In genomic region chr3:123258359-123258758, GRCh38 we compare ENCODE assay signal across 15 cellular contexts.
"Had no signal": no experiment of that assay in that cellular context is flagged by ENCODE, and none has a peak within 500 bp of the region (broad histone marks: within the 10 kb centered on the region; RNA-seq: fewer than 3 reads in every experiment).

No MANE protein-coding gene starts in this region.

- H3K4me3 ChIP-seq: esophagus squamous epithelium had no signal

- H3K4me3 Mint-ChIP-seq: activated CD4-positive, alpha-beta T cell treated with anti-CD3 and anti-CD28 coated beads, Interleukin-2, amount 10 ng/mL, durations not matched to agents 24 days and 14 days; activated CD8-positive, alpha-beta T cell treated with anti-CD3 and anti-CD28 coated beads, Interleukin-2, amount 10 ng/mL, durations not matched to agents 7 days and 5 days; activated naive CD4-positive, alpha-beta T cell treated with anti-CD3 and anti-CD28 coated beads, Interleukin-2, amount 10 ng/mL, durations not matched to agents 7 days and 5 days; activated T-cell treated with anti-CD3 and anti-CD28 coated beads, Interleukin-2, amount 50 U/mL, for 4 hours; nephron progenitor cell had no signal

- H3K9me3 ChIP-seq: esophagus squamous epithelium had no signal

- H3K27me3 Mint-ChIP-seq: activated CD4-positive, alpha-beta T cell treated with anti-CD3 and anti-CD28 coated beads, Interleukin-2, amount 10 ng/mL, durations not matched to agents 24 days and 14 days; activated naive CD4-positive, alpha-beta T cell treated with anti-CD3 and anti-CD28 coated beads, Interleukin-2, amount 10 ng/mL, durations not matched to agents 7 days and 5 days had no signal

- H3K27me3 ChIP-seq: esophagus squamous epithelium had no signal

- FAIRE-seq: bronchial epithelial cell, keratinocyte had no signal

- H3K27ac ChIP-seq: esophagus squamous epithelium had no signal

- ATAC-seq: activated CD8-positive, alpha-beta T cell treated with anti-CD3 and anti-CD28 coated beads, Interleukin-2, amount 10 ng/mL, durations not matched to agents 7 days and 5 days; activated T-cell treated with anti-CD3 and anti-CD28 coated beads, Interleukin-2, amount 50 U/mL, for 4 hours had no signal

- H3K9me3 Mint-ChIP-seq: activated CD4-positive, alpha-beta T cell treated with anti-CD3 and anti-CD28 coated beads, Interleukin-2, amount 10 ng/mL, durations not matched to agents 24 days and 14 days; activated naive CD4-positive, alpha-beta T cell treated with anti-CD3 and anti-CD28 coated beads, Interleukin-2, amount 10 ng/mL, durations not matched to agents 7 days and 5 days; activated T-cell treated with anti-CD3 and anti-CD28 coated beads, Interleukin-2, amount 50 U/mL, for 4 hours; nephron progenitor cell had no signal

- H3K27ac Mint-ChIP-seq: activated CD4-positive, alpha-beta T cell treated with anti-CD3 and anti-CD28 coated beads, Interleukin-2, amount 10 ng/mL, durations not matched to agents 24 days and 14 days; activated CD8-positive, alpha-beta T cell treated with anti-CD3 and anti-CD28 coated beads, Interleukin-2, amount 10 ng/mL, durations not matched to agents 7 days and 5 days; nephron progenitor cell had no signal

- DNase-seq: activated CD4-positive, alpha-beta T cell treated with anti-CD3 and anti-CD28 coated beads, Interleukin-2, amount 10 ng/mL, durations not matched to agents 24 days and 14 days; activated CD4-positive, CD25-positive, alpha-beta regulatory T cell; activated CD8-positive, alpha-beta T cell treated with anti-CD3 and anti-CD28 coated beads, Interleukin-2, amount 10 ng/mL, durations not matched to agents 7 days and 5 days; activated effector memory CD4-positive, alpha-beta T cell treated with Interleukin-2 at 50 U/mL for 16 hours; activated naive CD4-positive, alpha-beta T cell treated with anti-CD3 and anti-CD28 coated beads, Interleukin-2, amount 10 ng/mL, durations not matched to agents 7 days and 5 days; activated T-cell treated with anti-CD3 and anti-CD28 coated beads, Interleukin-2, amount 50 U/mL, for 4 hours; effector memory CD4-positive, alpha-beta T cell; esophagus squamous epithelium; nephron progenitor cell; nucleus accumbens; stimulated activated CD4-positive, alpha-beta T cell treated with anti-CD3 and anti-CD28 coated beads, Interleukin-12 subunit alpha, Interleukin-12 subunit beta, amount 100 ng/mL, for 4 hours; stimulated activated CD4-positive, alpha-beta T cell treated with anti-CD3 and anti-CD28 coated beads, Interleukin-1b, Interleukin-23, amount 100 ng/mL, for 48 hours; stimulated activated CD8-positive, alpha-beta memory T cell treated with anti-CD3 and anti-CD28 coated beads, Interleukin-4, amount 100 ng/mL, for 48 hours had no signal
